ENCODE assay signal across 19 cellular contexts in genomic region chr11:92050305-92050704, GRCh38.
DNase-seq lines count a peak whose midpoint lies in the region; ATAC-seq, FAIRE-seq and TF ChIP-seq lines count a peak whose summit lies in the region.
"Had no signal": no experiment of that assay in that cellular context is flagged by ENCODE, and none has a peak within 500 bp of the region (broad histone marks: within the 10 kb centered on the region; RNA-seq: fewer than 3 reads in every experiment).

No MANE protein-coding gene starts in this region.

- DNase-seq in COR-L47 (lab: John Stamatoyannopoulos, UW): peak; percentile 32
- peak; percentile 16 for DNase-seq in DMS53 treated with DMSO at 0.1 percent for 48 hours (lab: John Stamatoyannopoulos, UW; ENCODE audit: unreplicated experiment)
- no peak for DNase-seq in K562 (ENCODE audit: extremely low read depth in 1 of 4, low spot score in 3 of 4)
- DNase-seq in neural progenitor cell (ENCODE audit: low spot score): peak; percentile 14
- DNase-seq in body of pancreas: no peak
- DNase-seq in cortex of kidney (lab: John Stamatoyannopoulos, UW): no peak
- no peak for DNase-seq in activated CD4-positive, alpha-beta T cell treated with anti-CD3 and anti-CD28 coated beads, Interleukin-2, amount 50 U/mL, for 1 hour
- DNase-seq: CD8-positive, alpha-beta T cell; NCI-H1930; NCI-H446 treated with DMSO at 0.1 percent for 48 hours; Right ventricle myocardium superior had no signal

- FAIRE-seq in K562 (lab: Jason Lieb, UNC): no peak
- FAIRE-seq: A549, D721Med, G401.6, H54, HepG2 had no signal

- H3K4me3 ChIP-seq in K562 (no peak overlapping the region), neural progenitor cell (no peak overlapping the region), body of pancreas (no peak overlapping the region)
- H3K4me3 ChIP-seq: A549; BLaER1 treated with 17β-estradiol and CSF1 and Interleukin-3, amounts not matched to agents 10 nM and 100 nM; SK-N-MC had no signal

- H3K36me3 ChIP-seq in K562 (ENCODE audit: control insufficient read depth, insufficient read depth, low read length): no peaks in the 10 kb centered on the region
- no peaks in the 10 kb centered on the region for H3K36me3 ChIP-seq in neural progenitor cell
- H3K36me3 ChIP-seq in body of pancreas (replicated peaks in 1 of 2; ENCODE audit: insufficient read depth in 1 of 2, low read depth in 2 of 2): no peaks in the 10 kb centered on the region
- H3K36me3 ChIP-seq: BLaER1 treated with 17β-estradiol and CSF1 and Interleukin-3, amounts not matched to agents 10 nM and 100 nM had no signal

- in situ Hi-C loops in K562 (cut with MboI): no loop called here

- H3K9ac ChIP-seq in K562 (ENCODE audit: insufficient read depth in 1 of 2, low read depth in 2 of 2, low read length in 2 of 2) (no peak overlapping the region), neural progenitor cell (no peak overlapping the region)
- H3K9ac ChIP-seq: BLaER1 treated with 17β-estradiol and CSF1 and Interleukin-3, amounts not matched to agents 10 nM and 100 nM; KMS-11 had no signal

- TF ChIP-seq CTCF in K562 (IDR thresholded peaks at IDR 0.05 in 2 of 3, conservative IDR thresholded peaks at IDR 0.05 in 1 of 3; ENCODE audit: insufficient read depth in 2 of 3, low read depth in 1 of 3, low read length in 3 of 3) (no peak), neural progenitor cell (IDR thresholded peaks at IDR 0.05) (no peak), body of pancreas (IDR thresholded peaks at IDR 0.05) (no peak)

- no peak for TF ChIP-seq RAD21 in K562 (CRISPR knock-in tag; conservative IDR thresholded peaks at IDR 0.05 in 1 of 2, IDR thresholded peaks at IDR 0.05 in 1 of 2)

- H3K4me1 ChIP-seq in K562 (replicated peaks in 1 of 2; ENCODE audit: control insufficient read depth in 2 of 2, insufficient read depth in 2 of 2, low read length in 2 of 2) (no peaks in the 10 kb centered on the region), neural progenitor cell (no peaks in the 10 kb centered on the region), body of pancreas (no peaks in the 10 kb centered on the region)
- H3K4me1 ChIP-seq: A549 had no signal

- POLR2A ChIA-PET in K562 (lab: Yijun Ruan, JAX): no interaction called here

- no peaks in the 10 kb centered on the region for H3K9me1 ChIP-seq in K562 (ENCODE audit: control insufficient read depth, insufficient read depth, low read length)

- CTCF ChIA-PET in K562 (lab: Yijun Ruan, JAX; ENCODE audit: low intra/inter-chr PET ratio): no interaction called here

- no peaks in the 10 kb centered on the region for H3K36me3 Mint-ChIP-seq in neural progenitor cell
- H3K36me3 Mint-ChIP-seq: CD8-positive, alpha-beta T cell had no signal

- BruUV-seq in K562 (replicated peaks; lab: Mats Ljungman, UMichigan): no TSS peak

- H3K27me3 Mint-ChIP-seq in neural progenitor cell (ENCODE audit: insufficient read depth, low read depth): no peaks in the 10 kb centered on the region

- H3K27ac ChIP-seq in K562 (ENCODE audit: extremely low read depth, low read depth, low read length): no peak overlapping the region
- H3K27ac ChIP-seq in neural progenitor cell: no peak overlapping the region
- H3K27ac ChIP-seq in body of pancreas: no peak overlapping the region
- H3K27ac ChIP-seq: A549; BLaER1 treated with 17β-estradiol and CSF1 and Interleukin-3, amounts not matched to agents 10 nM and 100 nM; KMS-11; SK-N-MC had no signal

- ATAC-seq in K562 (no peak), body of pancreas (no peak)
- ATAC-seq: A549; CD8-positive, alpha-beta T cell; HepG2 had no signal

- no peak overlapping the region for H2AFZ ChIP-seq in K562 (ENCODE audit: low read depth, low read length)
- H2AFZ ChIP-seq in neural progenitor cell (replicated peaks): no peak overlapping the region

- TF ChIP-seq POLR2A in K562 (conservative IDR thresholded peaks at IDR 0.05) (no peak), body of pancreas (IDR thresholded peaks at IDR 0.05) (no peak)

- no peak for TF ChIP-seq EP300 in K562 (IDR thresholded peaks at IDR 0.05; ENCODE audit: low read length)

- WGBS in K562 (ENCODE audit: insufficient coverage, low coverage, missing lambda C conversion rate): 6% methylated on average over 2 of the region's 2 CpGs
- 13% methylated on average over 2 of the region's 2 CpGs for WGBS in body of pancreas, 2 donors

- no peaks in the 10 kb centered on the region for H3K9me3 Mint-ChIP-seq in neural progenitor cell

- H3F3A ChIP-seq in neural progenitor cell (ENCODE audit: low read depth): no peaks in the 10 kb centered on the region

- H3K27ac Mint-ChIP-seq in neural progenitor cell: no peak overlapping the region
- H3K27ac Mint-ChIP-seq: CD8-positive, alpha-beta T cell had no signal

- H3K27me3 ChIP-seq in K562 (ENCODE audit: control insufficient read depth in 2 of 2, insufficient read depth in 2 of 2, low read length in 2 of 2) (no peaks in the 10 kb centered on the region), neural progenitor cell (no peaks in the 10 kb centered on the region), body of pancreas (no peaks in the 10 kb centered on the region)
- H3K27me3 ChIP-seq: BLaER1 treated with 17β-estradiol and CSF1 and Interleukin-3, amounts not matched to agents 10 nM and 100 nM had no signal

- no peak overlapping the region for H3K4me3 Mint-ChIP-seq in neural progenitor cell
- H3K4me3 Mint-ChIP-seq: CD8-positive, alpha-beta T cell had no signal

- H3K9me3 ChIP-seq in K562 (replicated peaks; ENCODE audit: control insufficient read depth, insufficient read depth, low read depth, low read length) (no peaks in the 10 kb centered on the region), neural progenitor cell (ENCODE audit: low read depth) (no peaks in the 10 kb centered on the region), body of pancreas (no peaks in the 10 kb centered on the region)
- H3K9me3 ChIP-seq: A549; BLaER1 treated with 17β-estradiol and CSF1 and Interleukin-3, amounts not matched to agents 10 nM and 100 nM had no signal

- H3K4me1 Mint-ChIP-seq in neural progenitor cell: no peaks in the 10 kb centered on the region

- intact Hi-C loops in K562 (cut with micrococcal nuclease) (no loop called here), body of pancreas (cut with DNase I) (no loop called here)

- H4K20me1 ChIP-seq in K562 (replicated peaks; ENCODE audit: control insufficient read depth, insufficient read depth, low read length) (no peaks in the 10 kb centered on the region), neural progenitor cell (ENCODE audit: low read depth) (no peaks in the 10 kb centered on the region)
- H4K20me1 ChIP-seq: BLaER1 treated with 17β-estradiol and CSF1 and Interleukin-3, amounts not matched to agents 10 nM and 100 nM had no signal

- no peak overlapping the region for H3K4me2 ChIP-seq in K562 (ENCODE audit: insufficient read depth, low read length)
- H3K4me2 ChIP-seq in neural progenitor cell: no peak overlapping the region
- H3K4me2 ChIP-seq: A549, KMS-11 had no signal

- H3K79me2 ChIP-seq in K562 (ENCODE audit: control insufficient read depth, insufficient read depth, low read length) (no peaks in the 10 kb centered on the region), neural progenitor cell (ENCODE audit: low read depth) (no peaks in the 10 kb centered on the region)

TF ChIP-seq in K562, 482 proteins besides CTCF, POLR2A, EP300 and RAD21 (continues in another document):
- TF ChIP-seq PKNOX1 (IDR thresholded peaks at IDR 0.05) (peak; percentile 15; the same call in 1 of the 2 replicates), CBFA2T2 (conservative IDR thresholded peaks at IDR 0.05) (no peak), HDAC1 (IDR thresholded peaks at IDR 0.05) (no peak), SMARCB1 (IDR thresholded peaks at IDR 0.05; ENCODE audit: insufficient read length, low read depth) (no peak), KDM2B (CRISPR knock-in tag; IDR thresholded peaks at IDR 0.05) (no peak), NR2C2 (CRISPR knock-in tag; IDR thresholded peaks at IDR 0.05) (no peak), NR2C2 (tag; IDR thresholded peaks at IDR 0.05) (no peak), POLR2B (IDR thresholded peaks at IDR 0.05; ENCODE audit: low read depth, partially characterized antibody) (no peak), GATAD2A (IDR thresholded peaks at IDR 0.05) (no peak), MYNN (IDR thresholded peaks at IDR 0.05) (no peak), MYNN (CRISPR knock-in tag; IDR thresholded peaks at IDR 0.05) (no peak), CREBBP (IDR thresholded peaks at IDR 0.05; ENCODE audit: low read depth, low read length) (no peak)
- TF ChIP-seq, protein P1, sequence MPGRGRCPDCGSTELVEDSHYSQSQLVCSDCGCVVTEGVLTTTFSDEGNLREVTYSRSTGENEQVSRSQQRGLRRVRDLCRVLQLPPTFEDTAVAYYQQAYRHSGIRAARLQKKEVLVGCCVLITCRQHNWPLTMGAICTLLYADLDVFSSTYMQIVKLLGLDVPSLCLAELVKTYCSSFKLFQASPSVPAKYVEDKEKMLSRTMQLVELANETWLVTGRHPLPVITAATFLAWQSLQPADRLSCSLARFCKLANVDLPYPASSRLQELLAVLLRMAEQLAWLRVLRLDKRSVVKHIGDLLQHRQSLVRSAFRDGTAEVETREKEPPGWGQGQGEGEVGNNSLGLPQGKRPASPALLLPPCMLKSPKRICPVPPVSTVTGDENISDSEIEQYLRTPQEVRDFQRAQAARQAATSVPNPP (IDR thresholded peaks at IDR 0.05; ENCODE audit: borderline replicate concordance, insufficient read depth, insufficient read length): no peak

Comparison
In these comparisons a context has a peak if more than half of its experiments do, and no peak if none do; other contexts are left out.
1. DNase-seq: peak in COR-L47 (single experiment), DMS53 treated with DMSO at 0.1 percent for 48 hours (single experiment) and neural progenitor cell (single experiment); none in K562 (0 of 4), body of pancreas (0 of 4), cortex of kidney (single experiment) and activated CD4-positive, alpha-beta T cell treated with anti-CD3 and anti-CD28 coated beads, Interleukin-2, amount 50 U/mL, for 1 hour (single experiment).